In the genomic region with DNA sequence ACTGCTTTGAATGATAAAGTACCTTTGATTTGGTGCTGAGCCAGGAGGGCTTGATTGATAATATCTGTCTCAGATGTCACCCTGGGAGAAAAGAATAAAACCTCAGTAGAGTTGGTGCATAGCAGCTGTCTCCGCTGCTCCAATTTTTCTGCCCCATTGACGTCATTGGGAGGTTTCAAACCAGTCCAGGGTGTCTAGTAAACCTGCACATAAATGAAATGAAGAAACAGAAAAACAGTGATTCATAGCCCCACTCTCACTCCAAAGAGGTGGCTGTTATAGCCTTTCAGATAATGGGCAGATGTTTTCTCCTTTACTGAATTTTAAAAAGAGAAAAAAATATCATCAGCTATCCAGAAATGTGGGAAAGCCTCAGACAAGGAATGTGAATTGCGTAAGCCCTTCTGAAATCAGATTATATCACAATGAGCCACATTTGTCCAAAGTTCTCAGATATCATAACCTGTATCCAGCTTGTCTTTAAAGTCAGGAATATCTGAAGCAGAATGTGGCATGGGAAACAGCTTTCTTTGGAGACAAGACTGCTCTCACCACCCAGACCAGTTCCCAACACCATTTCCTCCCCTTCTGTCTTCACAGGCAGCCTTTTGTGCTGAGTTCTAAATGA, we compare ENCODE assay signal across 10 cellular contexts.
A peak's percentile ranks its signal among the peaks of the same experiment; 100 is the strongest.
DNase-seq lines count a peak whose midpoint lies in the region; ATAC-seq, FAIRE-seq and TF ChIP-seq lines count a peak whose summit lies in the region.
"Had no signal": no experiment of that assay in that cellular context is flagged by ENCODE, and none has a peak within 500 bp of the region (broad histone marks: within the 10 kb centered on the region; RNA-seq: fewer than 3 reads in every experiment).

No MANE protein-coding gene starts in this region.

- H3K36me3 ChIP-seq in right atrium auricular region (no peaks in the 10 kb centered on the region), testis (ENCODE audit: low read depth, missing control alignments) (no peaks in the 10 kb centered on the region)

- ATAC-seq in Right ventricle myocardium superior (ENCODE audit: poor library complexity) (peak; percentile 71), HG03520 (IDR thresholded peaks at IDR 0.05; ENCODE audit: unreplicated experiment) (no peak)

- H3K4me3 ChIP-seq in right atrium auricular region (no peak overlapping the region), testis (no peak overlapping the region)

- DNase-seq in Right ventricle myocardium superior (no peak), right atrium auricular region (ENCODE audit: low spot score) (no peak), urothelium cell line (ENCODE audit: low spot score) (peak; percentile 34), testis (no peak), DMS153 (lab: John Stamatoyannopoulos, UW) (no peak)
- DNase-seq in activated CD8-positive, alpha-beta memory T cell treated with anti-CD3 and anti-CD28 coated beads, Interleukin-2, amount 50 U/mL, for 4 hours: peak; percentile 20
- DNase-seq: DND-41 had no signal

- intact Hi-C loops in Right ventricle myocardium superior (cut with DNase I): no loop called here
- intact Hi-C loops in testis (cut with DNase I; ENCODE audit: low total_unique reads): no loop called here

- no peak overlapping the region for H3K27ac ChIP-seq in right atrium auricular region
- peak overlapping the region; percentile 13 for H3K27ac ChIP-seq in layer of hippocampus (ENCODE audit: low read depth, low read length)
- no peak overlapping the region for H3K27ac ChIP-seq in testis
- H3K27ac ChIP-seq: KMS-11 had no signal

- no peak for TF ChIP-seq POLR2A in testis (IDR thresholded peaks at IDR 0.05)

- no peak for TF ChIP-seq CTCF in right atrium auricular region (IDR thresholded peaks at IDR 0.05)
- no peak for TF ChIP-seq CTCF in testis (IDR thresholded peaks at IDR 0.05)

- 70 to 76% methylated on average over 3 of the region's 3 CpGs for WGBS in testis, 2 donors

- no peaks in the 10 kb centered on the region for H3K4me1 ChIP-seq in right atrium auricular region
- no peaks in the 10 kb centered on the region for H3K4me1 ChIP-seq in testis

- no peaks in the 10 kb centered on the region for H3K9me3 ChIP-seq in right atrium auricular region
- H3K9me3 ChIP-seq in testis: no peaks in the 10 kb centered on the region

- no peak for FAIRE-seq in urothelium cell line (lab: Jason Lieb, UNC)

- no peaks in the 10 kb centered on the region for H3K27me3 ChIP-seq in right atrium auricular region
- H3K27me3 ChIP-seq in layer of hippocampus (ENCODE audit: control insufficient read depth, insufficient read depth, low read length): no peaks in the 10 kb centered on the region
- H3K27me3 ChIP-seq in testis: no peaks in the 10 kb centered on the region

Comparison
In these comparisons a context has a peak if more than half of its experiments do, and no peak if none do; other contexts are left out.
1. DNase-seq: peak in activated CD8-positive, alpha-beta memory T cell treated with anti-CD3 and anti-CD28 coated beads, Interleukin-2, amount 50 U/mL, for 4 hours (single experiment) and urothelium cell line (single experiment); none in Right ventricle myocardium superior (single experiment), right atrium auricular region (single experiment), testis (single experiment) and DMS153 (single experiment).